ENCODE assay signal across 8 cellular contexts in genomic region chr9:90102292-90102901, GRCh38.
DNase-seq lines count a peak whose midpoint lies in the region; ATAC-seq and TF ChIP-seq lines count a peak whose summit lies in the region.

No MANE protein-coding gene starts in this region.

- H3K4me3 ChIP-seq in CD4-positive, CD25-positive, alpha-beta regulatory T cell (ENCODE audit: low read depth, low read length) = no peak overlapping the region

- no peaks in the 10 kb centered on the region for H3K27me3 ChIP-seq in CD4-positive, CD25-positive, alpha-beta regulatory T cell (ENCODE audit: control insufficient read depth, insufficient read depth, low read length)

- ATAC-seq in CD4-positive, CD25-positive, alpha-beta regulatory T cell (ENCODE audit: low read depth in 2 of 2) = peak; percentile 89 to 94
- peak; percentile 80 for ATAC-seq in GM19438 (IDR thresholded peaks at IDR 0.05; ENCODE audit: low read depth, unreplicated experiment)
- peak; percentile 95 for ATAC-seq in HG03520 (IDR thresholded peaks at IDR 0.05; ENCODE audit: unreplicated experiment)
- peak; percentile 100 for ATAC-seq in activated CD8-positive, alpha-beta T cell treated with anti-CD3 and anti-CD28 coated beads for 36 hours

- no peaks in the 10 kb centered on the region for H3K9me3 Mint-ChIP-seq in CD4-positive, CD25-positive, alpha-beta regulatory T cell
- no peaks in the 10 kb centered on the region for H3K9me3 Mint-ChIP-seq in activated CD8-positive, alpha-beta T cell treated with anti-CD3 and anti-CD28 coated beads for 36 hours

- H3K36me3 Mint-ChIP-seq in CD4-positive, CD25-positive, alpha-beta regulatory T cell = no peaks in the 10 kb centered on the region
- no peaks in the 10 kb centered on the region for H3K36me3 Mint-ChIP-seq in activated CD8-positive, alpha-beta T cell treated with anti-CD3 and anti-CD28 coated beads for 36 hours (ENCODE audit: low read depth)

- H3K4me3 Mint-ChIP-seq in CD4-positive, CD25-positive, alpha-beta regulatory T cell = no peak overlapping the region
- no peak overlapping the region for H3K4me3 Mint-ChIP-seq in activated CD8-positive, alpha-beta T cell treated with anti-CD3 and anti-CD28 coated beads for 36 hours

- no peaks in the 10 kb centered on the region for H3K36me3 ChIP-seq in CD4-positive, CD25-positive, alpha-beta regulatory T cell (ENCODE audit: control insufficient read depth, insufficient read depth, low read length)

- CTCF ChIA-PET in activated CD8-positive, alpha-beta T cell treated with anti-CD3 and anti-CD28 coated beads for 36 hours (lab: Charles Lee) = interaction anchor here (0.5 to 9.1 kb wide), 27 partner anchors 9 to 529 kb away, joined by 3 to 355 read pairs (median 4); partner anchors contain the start of gene GADD45G

- H3K4me1 ChIP-seq in CD4-positive, CD25-positive, alpha-beta regulatory T cell (ENCODE audit: control insufficient read depth, insufficient read depth, low read length, poor library complexity, severe bottlenecking) = no peaks in the 10 kb centered on the region

- H3K4me1 Mint-ChIP-seq in CD4-positive, CD25-positive, alpha-beta regulatory T cell = peaks cover 0 to 5% (median 4%) of the 10 kb centered on the region in 4 donors
- H3K4me1 Mint-ChIP-seq in activated CD8-positive, alpha-beta T cell treated with anti-CD3 and anti-CD28 coated beads for 36 hours (ENCODE audit: low read depth) = peaks cover 6% of the 10 kb centered on the region

- intact Hi-C loops in activated CD8-positive, alpha-beta T cell treated with anti-CD3 and anti-CD28 coated beads for 36 hours (cut with micrococcal nuclease) = loop anchor here (1.0 kb wide), 1 partner anchor 499 kb away; no protein-coding TSS in a partner anchor

- H3K27ac Mint-ChIP-seq in CD4-positive, CD25-positive, alpha-beta regulatory T cell = no peak overlapping the region
- H3K27ac Mint-ChIP-seq in activated CD8-positive, alpha-beta T cell treated with anti-CD3 and anti-CD28 coated beads for 36 hours = no peak overlapping the region

- peak; percentile 49 to 86 (median 68) for DNase-seq in CD4-positive, CD25-positive, alpha-beta regulatory T cell
- DNase-seq in NCI-H69 (lab: John Stamatoyannopoulos, UW) (peak; percentile 98), medulla oblongata (ENCODE audit: extremely low spot score) (peak; percentile 88)
- DNase-seq in activated CD8-positive, alpha-beta T cell treated with anti-CD3 and anti-CD28 coated beads for 36 hours = peak; percentile 87
- peak; percentile 62 for DNase-seq in effector CD8-positive, alpha-beta T cell (lab: John Stamatoyannopoulos, UW)
- peak; percentile 30 to 49 for DNase-seq in stimulated activated CD8-positive, alpha-beta memory T cell treated with anti-CD3 and anti-CD28 coated beads, Interleukin-15, amount 100 ng/mL, for 4 hours (ENCODE audit: low read depth in 2 of 2)

- H3K27me3 Mint-ChIP-seq in CD4-positive, CD25-positive, alpha-beta regulatory T cell = peaks cover 14% of the 10 kb centered on the region
- H3K27me3 Mint-ChIP-seq in activated CD8-positive, alpha-beta T cell treated with anti-CD3 and anti-CD28 coated beads for 36 hours = peaks cover 4% of the 10 kb centered on the region

- no peaks in the 10 kb centered on the region for H3K9me3 ChIP-seq in CD4-positive, CD25-positive, alpha-beta regulatory T cell (ENCODE audit: control insufficient read depth in 2 of 2, low read length in 2 of 2)

- peak; percentile 72 for TF ChIP-seq CTCF in activated CD8-positive, alpha-beta T cell treated with anti-CD3 and anti-CD28 coated beads for 36 hours (IDR thresholded peaks at IDR 0.05)

- POLR2A ChIA-PET in activated CD8-positive, alpha-beta T cell treated with anti-CD3 and anti-CD28 coated beads for 36 hours (lab: Charles Lee) = interaction anchor here (0.6 to 1.3 kb wide), 2 partner anchors 504 to 645 kb away, joined by 3 to 7 read pairs; no protein-coding TSS in a partner anchor

- H3K27ac ChIP-seq in CD4-positive, CD25-positive, alpha-beta regulatory T cell (ENCODE audit: insufficient read depth, low read length, poor library complexity, severe bottlenecking) = no peak overlapping the region

Comparison
In these comparisons a context has a peak if more than half of its experiments do, and no peak if none do; other contexts are left out.
1. DNase-seq: peak in every context shown above with its lines; median percentile 98 in NCI-H69; 88 in medulla oblongata; 87 in activated CD8-positive, alpha-beta T cell treated with anti-CD3 and anti-CD28 coated beads for 36 hours; 68 in CD4-positive, CD25-positive, alpha-beta regulatory T cell; 62 in effector CD8-positive, alpha-beta T cell; 40 in stimulated activated CD8-positive, alpha-beta memory T cell treated with anti-CD3 and anti-CD28 coated beads, Interleukin-15, amount 100 ng/mL, for 4 hours.